In genomic region chr5:84478603-84479002, GRCh38 we compare ENCODE assay signal across 22 cellular contexts.
DNase-seq lines count a peak whose midpoint lies in the region; ATAC-seq, FAIRE-seq and TF ChIP-seq lines count a peak whose summit lies in the region.
"Had no signal": no experiment of that assay in that cellular context is flagged by ENCODE, and none has a peak within 500 bp of the region (broad histone marks: within the 10 kb centered on the region; RNA-seq: fewer than 3 reads in every experiment).

No MANE protein-coding gene starts in this region.

- CTCF ChIA-PET in PC-3 (lab: Charles Lee): no interaction called here

- H3K27ac ChIP-seq in PC-3 (ENCODE audit: low read length) (no peak overlapping the region), upper lobe of right lung (no peak overlapping the region), psoas muscle (no peak overlapping the region)
- H3K27ac ChIP-seq: KMS-11 had no signal

- no peak overlapping the region for H3K4me2 ChIP-seq in PC-3 (ENCODE audit: low read length)
- H3K4me2 ChIP-seq: KMS-11 had no signal

- H3F3A ChIP-seq in PC-3 (ENCODE audit: low read length, unreplicated experiment): no peaks in the 10 kb centered on the region

- BruUV-seq in PC-3 (replicated peaks; lab: Mats Ljungman, UMichigan): no TSS peak

- POLR2A ChIA-PET in PC-3 (lab: Charles Lee; ENCODE audit: unreplicated experiment): no interaction called here

- FAIRE-seq in bronchial epithelial cell (lab: Jason Lieb, UNC): no peak
- FAIRE-seq: RCC 7860 had no signal

- no peaks in the 10 kb centered on the region for H3K79me2 ChIP-seq in PC-3 (ENCODE audit: low read length)

- peaks cover 7% of the 10 kb centered on the region; the same call in 1 of the 2 replicates for H3K36me3 ChIP-seq in PC-3 (ENCODE audit: low read depth, low read length)
- no peaks in the 10 kb centered on the region for H3K36me3 ChIP-seq in bronchial epithelial cell (ENCODE audit: control insufficient read depth, insufficient read depth, low read length)
- H3K36me3 ChIP-seq in upper lobe of right lung: no peaks in the 10 kb centered on the region
- H3K36me3 ChIP-seq in psoas muscle (ENCODE audit: insufficient read depth in 1 of 2, low read depth in 1 of 2): no peaks in the 10 kb centered on the region
- H3K36me3 ChIP-seq: MG63 had no signal

- H3K27me3 ChIP-seq in PC-3 (ENCODE audit: low read length): no peaks in the 10 kb centered on the region
- H3K27me3 ChIP-seq in bronchial epithelial cell (ENCODE audit: control insufficient read depth, insufficient read depth, low read length): no peaks in the 10 kb centered on the region
- no peaks in the 10 kb centered on the region for H3K27me3 ChIP-seq in upper lobe of right lung
- no peaks in the 10 kb centered on the region for H3K27me3 ChIP-seq in psoas muscle (ENCODE audit: insufficient read depth in 3 of 3, low read length in 2 of 3)
- H3K27me3 ChIP-seq: MG63 had no signal

- H3K9ac ChIP-seq in PC-3 (ENCODE audit: low read length): no peak overlapping the region
- H3K9ac ChIP-seq: KMS-11 had no signal

- H2AFZ ChIP-seq in PC-3 (ENCODE audit: low read length): no peak overlapping the region

- H3K9me3 ChIP-seq in PC-3 (ENCODE audit: low read length): no peaks in the 10 kb centered on the region
- H3K9me3 ChIP-seq in upper lobe of right lung: no peaks in the 10 kb centered on the region
- H3K9me3 ChIP-seq in psoas muscle: no peaks in the 10 kb centered on the region
- H3K9me3 ChIP-seq: MG63 had no signal

- no peaks in the 10 kb centered on the region for H3K9me2 ChIP-seq in PC-3 (replicated peaks; ENCODE audit: low read length)

- 80 to 87% (median 86%) methylated on average over 1 of the region's 1 CpG for WGBS in psoas muscle, 3 donors

- no peaks in the 10 kb centered on the region for H4K20me1 ChIP-seq in PC-3 (ENCODE audit: low read length)

- ATAC-seq in PC-3 (peak; percentile 74), upper lobe of right lung (no peak), psoas muscle (no peak)

- no peak for TF ChIP-seq CTCF in PC-3 (conservative IDR thresholded peaks at IDR 0.05; ENCODE audit: low read depth, low read length)
- TF ChIP-seq CTCF in bronchial epithelial cell (IDR thresholded peaks at IDR 0.05; ENCODE audit: insufficient read depth, low read length, severe bottlenecking): no peak
- no peak for TF ChIP-seq CTCF in upper lobe of right lung (IDR thresholded peaks at IDR 0.05)
- no peak for TF ChIP-seq CTCF in psoas muscle (IDR thresholded peaks at IDR 0.05)

- intact Hi-C loops in PC-3 (cut with micrococcal nuclease) (loop anchor here (5.0 kb wide), 1 partner anchor 569 kb away; no protein-coding TSS in a partner anchor), upper lobe of right lung (cut with DNase I) (no loop called here), psoas muscle (cut with DNase I) (no loop called here)

- H3K4me3 ChIP-seq in PC-3 (ENCODE audit: low read length) (no peak overlapping the region), bronchial epithelial cell (ENCODE audit: low read depth, low read length) (no peak overlapping the region), upper lobe of right lung (no peak overlapping the region), psoas muscle (no peak overlapping the region)
- H3K4me3 ChIP-seq: MG63 had no signal

- DNase-seq in HS-27A (ENCODE audit: low read depth) (peak; percentile 1), PC-3 (peak; percentile 62), bronchial epithelial cell (ENCODE audit: low read depth) (peak; percentile 62), iris pigment epithelial cell (ENCODE audit: low read depth) (peak; percentile 16), upper lobe of right lung (no peak), retina (no peak), psoas muscle (no peak)
- no peak for DNase-seq in activated CD4-positive, CD25-positive, alpha-beta regulatory T cell treated with anti-CD3 and anti-CD28 coated beads, Interleukin-2, amount 50 U/mL, for 72 hours
- DNase-seq: ACHN; C1 segment of cervical spinal cord; CD8-positive, alpha-beta memory T cell; H7; HFFc6; MG63; NCI-H1092; NCI-H146; NCI-H510A; NCI-H748 treated with DMSO at 0.1 percent for 48 hours; NK-92 treated with Interleukin-12 subunit alpha and Interleukin-12 subunit beta, amount 100 ng/mL, for 24 hours; SHP77 treated with DMSO at 0.1 percent for 48 hours had no signal

- no peaks in the 10 kb centered on the region; the same call in 1 of the 2 replicates for H3K4me1 ChIP-seq in PC-3 (ENCODE audit: insufficient read depth, low read length)
- no peaks in the 10 kb centered on the region for H3K4me1 ChIP-seq in upper lobe of right lung
- H3K4me1 ChIP-seq in psoas muscle: no peaks in the 10 kb centered on the region

Comparison
In these comparisons a context has a peak if more than half of its experiments do, and no peak if none do; other contexts are left out.
1. DNase-seq: peak in HS-27A (single experiment), PC-3 (single experiment), bronchial epithelial cell (single experiment) and iris pigment epithelial cell (single experiment); none in upper lobe of right lung (single experiment), activated CD4-positive, CD25-positive, alpha-beta regulatory T cell treated with anti-CD3 and anti-CD28 coated beads, Interleukin-2, amount 50 U/mL, for 72 hours (single experiment), retina (single experiment) and psoas muscle (0 of 2).